In genomic region chr3:124887177-124887995, GRCh38 we compare ENCODE assay signal across 8 cellular contexts. TPM values are rescaled to one million over a fixed set of nuclear protein-coding genes. Genes with fewer than 3 reads are reported as not detected.
DNase-seq lines count a peak whose midpoint lies in the region; ATAC-seq and TF ChIP-seq lines count a peak whose summit lies in the region.

ITGB5 (minus strand) TSS chr3:124887365; CDS start chr3:124887000, 365 bp downstream.

- H3K4me3 ChIP-seq in CD4-positive, alpha-beta memory T cell (ENCODE audit: low read length in 2 of 2): peak within 1 kb of the TSS in 1 of 2 donors; percentile 49
- H3K4me3 ChIP-seq in skin epidermis: peak within 1 kb of the TSS; percentile 53 to 74 (median 64)

- peaks cover 5 to 11% (median 6%) of the 10 kb centered on the region in 4 donors for H3K4me1 Mint-ChIP-seq in CD4-positive, alpha-beta memory T cell
- H3K4me1 Mint-ChIP-seq in T-helper 1 cell treated with Interleukin-12 subunit alpha and Interleukin-12 subunit beta and Interleukin-4 antibody, amounts not matched to agents 30 μg/mL and 1 μg/mL, for 36 hours (ENCODE audit: low read depth): peaks cover 3% of the 10 kb centered on the region
- peaks cover 38% of the 10 kb centered on the region for H3K4me1 Mint-ChIP-seq in chondrocyte (ENCODE audit: low read depth)

- H3K27ac ChIP-seq in CD4-positive, alpha-beta memory T cell (ENCODE audit: low read depth, low read length): no peak within 1 kb of the TSS
- H3K27ac ChIP-seq in skin epidermis: peak within 1 kb of the TSS; percentile 31 to 97 (median 89)

- TF ChIP-seq CTCF in chondrocyte (IDR thresholded peaks at IDR 0.05): peak; percentile 34

- H3K4me3 Mint-ChIP-seq in CD4-positive, alpha-beta memory T cell: peak within 1 kb of the TSS; percentile 51 to 80 (median 74)
- H3K4me3 Mint-ChIP-seq in T-helper 1 cell treated with Interleukin-12 subunit alpha and Interleukin-12 subunit beta and Interleukin-4 antibody, amounts not matched to agents 30 μg/mL and 1 μg/mL, for 36 hours: peak within 1 kb of the TSS; percentile 64
- H3K4me3 Mint-ChIP-seq in chondrocyte (ENCODE audit: unreplicated experiment): peak within 1 kb of the TSS; percentile 87

- peak within 1 kb of the TSS in 1 of 7 donors; percentile 27 for H3K27ac Mint-ChIP-seq in CD4-positive, alpha-beta memory T cell
- no peak within 1 kb of the TSS for H3K27ac Mint-ChIP-seq in T-helper 1 cell treated with Interleukin-12 subunit alpha and Interleukin-12 subunit beta and Interleukin-4 antibody, amounts not matched to agents 30 μg/mL and 1 μg/mL, for 36 hours
- H3K27ac Mint-ChIP-seq in chondrocyte (ENCODE audit: unreplicated experiment): peak within 1 kb of the TSS; percentile 89

- H3K36me3 Mint-ChIP-seq in CD4-positive, alpha-beta memory T cell: no peaks in the 10 kb centered on the region
- H3K36me3 Mint-ChIP-seq in T-helper 1 cell treated with Interleukin-12 subunit alpha and Interleukin-12 subunit beta and Interleukin-4 antibody, amounts not matched to agents 30 μg/mL and 1 μg/mL, for 36 hours (ENCODE audit: low read depth): no peaks in the 10 kb centered on the region
- peaks cover 2% of the 10 kb centered on the region for H3K36me3 Mint-ChIP-seq in chondrocyte (ENCODE audit: low read depth)

- H3K36me3 ChIP-seq in CD4-positive, alpha-beta memory T cell (ENCODE audit: insufficient read depth, low read length): no peaks in the 10 kb centered on the region

- peaks cover 5% of the 10 kb centered on the region for H3K4me1 ChIP-seq in CD4-positive, alpha-beta memory T cell (ENCODE audit: insufficient read depth, low read length)

- intact Hi-C loops in CD4-positive, alpha-beta memory T cell (cut with micrococcal nuclease): loop anchor here (1.0 kb wide), 1 partner anchor 52 kb away; no protein-coding TSS in a partner anchor

- CTCF ChIA-PET in CD4-positive, alpha-beta memory T cell (lab: Charles Lee; ENCODE audit: partially characterized antibody): no interaction called here

- peak; percentile 59 for ATAC-seq in GM19395 (IDR thresholded peaks at IDR 0.05; ENCODE audit: unreplicated experiment)

- peaks cover 22% of the 10 kb centered on the region for H3K27me3 ChIP-seq in CD4-positive, alpha-beta memory T cell (ENCODE audit: insufficient read depth, low read length)

- H3K9me3 ChIP-seq in CD4-positive, alpha-beta memory T cell (ENCODE audit: control insufficient read depth in 1 of 2, low read length in 2 of 2): no peaks in the 10 kb centered on the region

- peak in 2 of 5 donors; percentile 5 to 11 for DNase-seq in CD4-positive, alpha-beta memory T cell
- DNase-seq in HT-29 (ENCODE audit: low spot score) (peak; percentile 89), chondrocyte (ENCODE audit: low spot score) (peak; percentile 95), islet precursor cell (peak; percentile 93), NCI-H128 (lab: John Stamatoyannopoulos, UW; ENCODE audit: unreplicated experiment) (no peak)

- H3K27me3 Mint-ChIP-seq in CD4-positive, alpha-beta memory T cell: peaks cover 20 to 22% of the 10 kb centered on the region in 2 donors
- H3K27me3 Mint-ChIP-seq in T-helper 1 cell treated with Interleukin-12 subunit alpha and Interleukin-12 subunit beta and Interleukin-4 antibody, amounts not matched to agents 30 μg/mL and 1 μg/mL, for 36 hours (ENCODE audit: low read depth): peaks cover 66% of the 10 kb centered on the region
- H3K27me3 Mint-ChIP-seq in chondrocyte (ENCODE audit: low read depth): no peaks in the 10 kb centered on the region

- POLR2A ChIA-PET in CD4-positive, alpha-beta memory T cell (lab: Charles Lee; ENCODE audit: partially characterized antibody): no interaction called here

- H3K9me3 Mint-ChIP-seq in CD4-positive, alpha-beta memory T cell: no peaks in the 10 kb centered on the region
- H3K9me3 Mint-ChIP-seq in T-helper 1 cell treated with Interleukin-12 subunit alpha and Interleukin-12 subunit beta and Interleukin-4 antibody, amounts not matched to agents 30 μg/mL and 1 μg/mL, for 36 hours: no peaks in the 10 kb centered on the region
- no peaks in the 10 kb centered on the region for H3K9me3 Mint-ChIP-seq in chondrocyte (ENCODE audit: low read depth)

RNA-seq across cellular contexts. Expression of gene ITGB5, which starts in this region (rescaled TPM):
- 1 to 10 TPM; 3.4 to 5.4 TPM for total RNA-seq in CD4-positive, alpha-beta memory T cell
- polyA plus RNA-seq in CD4-positive, alpha-beta memory T cell: under 1 TPM in 1 of 2 donors, not detected in 1; 0.94 TPM
- total RNA-seq in HT-29 (2014; rRNA removed; shearing (Covaris generic)): 408 and 414 TPM in 2 replicates
- total RNA-seq in chondrocyte: 498 to 625 TPM (median 501 TPM) in 3 replicates

Comparison
In these comparisons a context has a peak if more than half of its experiments do, and no peak if none do; other contexts are left out.
1. RNA of gene ITGB5 (total RNA-seq): 498 to 625 TPM in chondrocyte and 408 to 414 TPM in HT-29; 3.4 to 5.4 TPM in CD4-positive, alpha-beta memory T cell; every median in the first group is over 10 times any median in the second.
2. Peak in every context shown above with its lines, with median percentiles within 50 percentile points of each other: H3K4me3 Mint-ChIP-seq.